32 cellular contexts compared by ENCODE assay signal in the genomic region with DNA sequence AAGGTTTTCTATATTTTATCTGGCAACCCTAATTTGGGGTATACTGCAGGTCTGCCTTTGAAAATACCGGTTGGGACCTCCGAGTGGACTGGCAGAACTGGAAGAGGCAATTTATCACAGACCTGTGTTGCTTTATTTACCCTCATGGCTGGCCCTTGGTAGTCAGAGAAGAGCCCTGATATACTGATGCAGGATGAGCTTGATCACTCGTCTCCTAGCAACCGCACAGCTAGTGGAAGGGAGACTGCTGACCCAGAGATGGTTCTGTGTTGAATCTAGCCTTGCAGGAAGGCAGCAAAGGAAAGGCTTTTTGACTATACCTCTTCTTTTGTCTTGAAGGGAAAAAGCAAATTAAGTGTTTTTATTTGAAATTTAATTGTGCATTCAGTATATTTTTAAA.
DNase-seq lines count a peak whose midpoint lies in the region; ATAC-seq, FAIRE-seq and TF ChIP-seq lines count a peak whose summit lies in the region.
"Had no signal": no experiment of that assay in that cellular context is flagged by ENCODE, and none has a peak within 500 bp of the region (broad histone marks: within the 10 kb centered on the region; RNA-seq: fewer than 3 reads in every experiment).

No MANE protein-coding gene starts in this region.

- H3K4me3 ChIP-seq in SK-N-SH (ENCODE audit: low read depth in 2 of 2, low read length in 1 of 2) (no peak overlapping the region), K562 (no peak overlapping the region), esophagus squamous epithelium (no peak overlapping the region)
- H3K4me3 ChIP-seq: BLaER1 treated with 17β-estradiol and CSF1 and Interleukin-3, amounts not matched to agents 10 nM and 100 nM; colonic mucosa; SK-N-MC had no signal

- TF ChIP-seq EP300 in SK-N-SH (IDR thresholded peaks at IDR 0.05; ENCODE audit: borderline replicate concordance in 1 of 2, low read depth in 1 of 2, low read length in 1 of 2) (no peak), K562 (IDR thresholded peaks at IDR 0.05; ENCODE audit: low read length) (no peak)

- ATAC-seq in SK-N-SH treated with all-trans-retinoic acid at 6 μM for 48 hours, result no peak
- ATAC-seq in K562, result no peak
- ATAC-seq: activated CD4-positive, CD25-positive, alpha-beta regulatory T cell treated with anti-CD3 and anti-CD28 coated beads, Interleukin-2, amount 50 U/mL, for 24 hours; activated CD8-positive, alpha-beta memory T cell treated with anti-CD3 and anti-CD28 coated beads, Interleukin-2, amount 10 ng/mL, durations not matched to agents 7 days and 5 days; activated T-cell treated with anti-CD3 and anti-CD28 coated beads, Interleukin-2, amount 50 U/mL, for 4 hours; left colon; T-helper 17 cell had no signal

- DNase-seq in SK-N-SH, result peak; percentile 24
- peak; percentile 51 for DNase-seq in NCI-H146 treated with DMSO at 0.1 percent for 48 hours (lab: John Stamatoyannopoulos, UW; ENCODE audit: unreplicated experiment)
- DNase-seq in K562 (ENCODE audit: extremely low read depth in 1 of 4, low spot score in 3 of 4), result peak in 2 of 4 experiments; percentile 14 to 16
- DNase-seq in putamen (ENCODE audit: low spot score), result no peak
- DNase-seq in NCI-H226, result no peak
- DNase-seq in esophagus squamous epithelium (lab: John Stamatoyannopoulos, UW), result no peak
- DNase-seq: activated CD4-positive, alpha-beta T cell treated with anti-CD3 and anti-CD28 coated beads, Interleukin-2, amount 50 U/mL, for 4 hours; activated CD8-positive, alpha-beta memory T cell treated with anti-CD3 and anti-CD28 coated beads, Interleukin-2, amount 10 ng/mL, durations not matched to agents 7 days and 5 days; activated gamma-delta T cell; activated naive CD8-positive, alpha-beta T cell treated with anti-CD3 and anti-CD28 coated beads, Interleukin-2, amount 10 ng/mL, durations not matched to agents 7 days and 5 days; activated T-cell treated with anti-CD3 and anti-CD28 coated beads, Interleukin-2, amount 50 U/mL, for 4 hours; aorta; Caco-2; colonic mucosa; DND-41; effector CD4-positive, alpha-beta T cell; immature natural killer cell; left colon; mammary epithelial cell; NCI-H1105; NCI-H774; nephron progenitor cell; RPMI8226; stimulated activated CD4-positive, alpha-beta T cell treated with anti-CD3 and anti-CD28 coated beads, Interleukin-15, amount 100 ng/mL, for 24 hours; stimulated activated CD4-positive, alpha-beta T cell treated with anti-CD3 and anti-CD28 coated beads, Interleukin-4, amount 100 ng/mL, for 4 hours; T-helper 17 cell had no signal

- H3K4me1 ChIP-seq in SK-N-SH (ENCODE audit: control insufficient read depth in 1 of 2, insufficient read depth in 2 of 2, low read depth in 1 of 2, low read length in 1 of 2), result no peaks in the 10 kb centered on the region; a peak in 2 of 4 replicates
- no peaks in the 10 kb centered on the region for H3K4me1 ChIP-seq in K562 (replicated peaks in 1 of 2; ENCODE audit: control insufficient read depth in 2 of 2, insufficient read depth in 2 of 2, low read length in 2 of 2)
- H3K4me1 ChIP-seq in esophagus squamous epithelium, result no peaks in the 10 kb centered on the region
- H3K4me1 ChIP-seq: BLaER1 treated with 17β-estradiol and CSF1 and Interleukin-3, amounts not matched to agents 10 nM and 100 nM; colonic mucosa had no signal

- TF ChIP-seq POLR2A in K562 (conservative IDR thresholded peaks at IDR 0.05) (no peak), esophagus squamous epithelium (IDR thresholded peaks at IDR 0.05) (no peak)

- no peak for TF ChIP-seq RAD21 in SK-N-SH (IDR thresholded peaks at IDR 0.05; ENCODE audit: low read length)
- TF ChIP-seq RAD21 in K562 (CRISPR knock-in tag; conservative IDR thresholded peaks at IDR 0.05 in 1 of 2, IDR thresholded peaks at IDR 0.05 in 1 of 2), result no peak

- H3K9me3 ChIP-seq in SK-N-SH (no peaks in the 10 kb centered on the region), K562 (replicated peaks; ENCODE audit: control insufficient read depth, insufficient read depth, low read depth, low read length) (no peaks in the 10 kb centered on the region), esophagus squamous epithelium (no peaks in the 10 kb centered on the region)
- H3K9me3 ChIP-seq: BLaER1 treated with 17β-estradiol and CSF1 and Interleukin-3, amounts not matched to agents 10 nM and 100 nM; Caco-2; colonic mucosa had no signal

- intact Hi-C loops in K562 (cut with micrococcal nuclease), result no loop called here
- intact Hi-C loops in esophagus squamous epithelium (cut with DNase I), result no loop called here

- H3K9me2 ChIP-seq in SK-N-SH, result no peaks in the 10 kb centered on the region

- in situ Hi-C loops in K562 (cut with MboI), result no loop called here

- H3K27ac ChIP-seq in SK-N-SH (ENCODE audit: low read depth in 2 of 2, low read length in 1 of 2) (no peak overlapping the region), K562 (ENCODE audit: extremely low read depth, low read depth, low read length) (no peak overlapping the region), esophagus squamous epithelium (no peak overlapping the region)
- H3K27ac ChIP-seq: BLaER1 treated with 17β-estradiol and CSF1 and Interleukin-3, amounts not matched to agents 10 nM and 100 nM; colonic mucosa; SK-N-MC had no signal

- CTCF ChIA-PET in SK-N-SH (lab: Yijun Ruan, JAX) (interaction anchor here (2.5 kb wide), 1 partner anchor 40 kb away, joined by 7 read pairs; no protein-coding TSS in a partner anchor), K562 (lab: Yijun Ruan, JAX; ENCODE audit: low intra/inter-chr PET ratio) (no interaction called here)

- H3K9ac ChIP-seq in SK-N-SH, result no peak overlapping the region
- H3K9ac ChIP-seq in K562 (ENCODE audit: insufficient read depth in 1 of 2, low read depth in 2 of 2, low read length in 2 of 2), result no peak overlapping the region
- H3K9ac ChIP-seq: BLaER1 treated with 17β-estradiol and CSF1 and Interleukin-3, amounts not matched to agents 10 nM and 100 nM had no signal

- no peak for FAIRE-seq in K562 (lab: Jason Lieb, UNC)
- FAIRE-seq: bronchial epithelial cell, H1 had no signal

- H4K20me1 ChIP-seq in SK-N-SH (ENCODE audit: insufficient read depth) (no peaks in the 10 kb centered on the region), K562 (replicated peaks; ENCODE audit: control insufficient read depth, insufficient read depth, low read length) (no peaks in the 10 kb centered on the region)
- H4K20me1 ChIP-seq: BLaER1 treated with 17β-estradiol and CSF1 and Interleukin-3, amounts not matched to agents 10 nM and 100 nM had no signal

- no peaks in the 10 kb centered on the region for H3K27me3 ChIP-seq in SK-N-SH (ENCODE audit: insufficient read depth)
- peaks cover 22 to 28% of the 10 kb centered on the region in 2 experiments for H3K27me3 ChIP-seq in K562 (ENCODE audit: control insufficient read depth in 2 of 2, insufficient read depth in 2 of 2, low read length in 2 of 2)
- no peaks in the 10 kb centered on the region for H3K27me3 ChIP-seq in esophagus squamous epithelium
- H3K27me3 ChIP-seq: BLaER1 treated with 17β-estradiol and CSF1 and Interleukin-3, amounts not matched to agents 10 nM and 100 nM; colonic mucosa had no signal

- H3K79me2 ChIP-seq in SK-N-SH (ENCODE audit: insufficient read depth) (no peaks in the 10 kb centered on the region), K562 (ENCODE audit: control insufficient read depth, insufficient read depth, low read length) (no peaks in the 10 kb centered on the region)

- H3K36me3 ChIP-seq in SK-N-SH (replicated peaks in 1 of 2; ENCODE audit: control insufficient read depth in 1 of 2, insufficient read depth in 2 of 2, low read length in 1 of 2) (no peaks in the 10 kb centered on the region), K562 (ENCODE audit: control insufficient read depth, insufficient read depth, low read length) (no peaks in the 10 kb centered on the region), esophagus squamous epithelium (no peaks in the 10 kb centered on the region)
- H3K36me3 ChIP-seq: BLaER1 treated with 17β-estradiol and CSF1 and Interleukin-3, amounts not matched to agents 10 nM and 100 nM; colonic mucosa had no signal

- WGBS in SK-N-SH (ENCODE audit: low lambda C conversion rate), result 95% methylated on average over 4 of the region's 4 CpGs
- 0% methylated on average over 4 of the region's 4 CpGs for WGBS in K562 (ENCODE audit: insufficient coverage, low coverage, missing lambda C conversion rate)
- 65 to 80% methylated on average over 4 of the region's 4 CpGs for WGBS in esophagus squamous epithelium, 2 donors

- H2AFZ ChIP-seq in SK-N-SH (ENCODE audit: low read depth) (no peak overlapping the region), K562 (ENCODE audit: low read depth, low read length) (no peak overlapping the region)

- no peaks in the 10 kb centered on the region for H3K9me1 ChIP-seq in K562 (ENCODE audit: control insufficient read depth, insufficient read depth, low read length)

- POLR2A ChIA-PET in SK-N-SH (lab: Yijun Ruan, JAX), result no interaction called here
- POLR2A ChIA-PET in K562 (lab: Yijun Ruan, JAX), result no interaction called here

- H3F3A ChIP-seq in SK-N-SH (replicated peaks; ENCODE audit: insufficient read depth), result no peaks in the 10 kb centered on the region

- TF ChIP-seq CTCF in SK-N-SH (IDR thresholded peaks at IDR 0.05) (no peak), K562 (IDR thresholded peaks at IDR 0.05 in 2 of 3, conservative IDR thresholded peaks at IDR 0.05 in 1 of 3; ENCODE audit: insufficient read depth in 2 of 3, low read depth in 1 of 3, low read length in 3 of 3) (no peak), esophagus squamous epithelium (IDR thresholded peaks at IDR 0.05) (no peak)

- BruUV-seq in K562 (replicated peaks; lab: Mats Ljungman, UMichigan), result no TSS peak

- no peak overlapping the region for H3K4me2 ChIP-seq in SK-N-SH
- no peak overlapping the region for H3K4me2 ChIP-seq in K562 (ENCODE audit: insufficient read depth, low read length)
- H3K4me2 ChIP-seq: BLaER1 treated with 17β-estradiol and CSF1 and Interleukin-3, amounts not matched to agents 10 nM and 100 nM had no signal

TF ChIP-seq in SK-N-SH, 30 proteins besides CTCF, POLR2A, EP300 and RAD21 (continues in another document):
- TF ChIP-seq TEAD4 (IDR thresholded peaks at IDR 0.05; ENCODE audit: borderline replicate concordance, insufficient read depth), result no peak
- no peak for TF ChIP-seq GABPA (IDR thresholded peaks at IDR 0.05; ENCODE audit: low read depth)
- no peak for TF ChIP-seq MEF2A (IDR thresholded peaks at IDR 0.05; ENCODE audit: borderline replicate concordance, low read depth)
- no peak for TF ChIP-seq FOSL2 (IDR thresholded peaks at IDR 0.05; ENCODE audit: borderline replicate concordance, low read depth)

TF ChIP-seq in SK-N-SH treated with all-trans-retinoic acid at 6 μM for 48 hours, 23 proteins besides CTCF, POLR2A, EP300 and RAD21 (continues in another document):
- TF ChIP-seq ZFP30 (CRISPR knock-in tag; IDR thresholded peaks at IDR 0.05), result no peak
- no peak for TF ChIP-seq ZNF565 (CRISPR knock-in tag; conservative IDR thresholded peaks at IDR 0.05; ENCODE audit: low read depth)
- TF ChIP-seq CSDC2 (CRISPR knock-in tag; IDR thresholded peaks at IDR 0.05), result no peak

TF ChIP-seq in K562, 482 proteins besides CTCF, POLR2A, EP300 and RAD21 (continues in another document):
- no peak for TF ChIP-seq ZKSCAN3 (CRISPR knock-in tag; IDR thresholded peaks at IDR 0.05)
- no peak for TF ChIP-seq KAT7 (CRISPR knock-in tag; IDR thresholded peaks at IDR 0.05; ENCODE audit: borderline replicate concordance)
- peak; percentile 66 for TF ChIP-seq RFX1 (IDR thresholded peaks at IDR 0.05)

Comparison
In these comparisons a context has a peak if more than half of its experiments do, and no peak if none do; other contexts are left out.
1. DNase-seq: peak in SK-N-SH (single experiment) and NCI-H146 treated with DMSO at 0.1 percent for 48 hours (single experiment); none in putamen (single experiment), NCI-H226 (single experiment) and esophagus squamous epithelium (single experiment).